Comparison of ENCODE assay signal across 8 cellular contexts in genomic region chr1:10032287-10032589, GRCh38. TPM values are rescaled to one million over a fixed set of nuclear protein-coding genes. Genes with fewer than 3 reads are reported as not detected.
DNase-seq lines count a peak whose midpoint lies in the region; ATAC-seq and TF ChIP-seq lines count a peak whose summit lies in the region.

No MANE protein-coding gene starts in this region.

- H3K4me1 ChIP-seq in BE2C (no peaks in the 10 kb centered on the region), Karpas-422 (ENCODE audit: low read length) (peaks cover 18% of the 10 kb centered on the region), colonic mucosa (peaks cover 9% of the 10 kb centered on the region)

- no peaks in the 10 kb centered on the region for H4K20me1 ChIP-seq in Karpas-422 (ENCODE audit: insufficient read depth, low read depth, low read length)

- peak overlapping the region; percentile 50 for H3K4me3 Mint-ChIP-seq in nephron progenitor cell

- H3K9me2 ChIP-seq in Karpas-422 (replicated peaks; ENCODE audit: insufficient read depth, low read length) = no peaks in the 10 kb centered on the region

- peaks cover 10% of the 10 kb centered on the region for H3K9me3 Mint-ChIP-seq in nephron progenitor cell

- no peak for ATAC-seq in HG02970 (IDR thresholded peaks at IDR 0.05; ENCODE audit: low FRiP score, unreplicated experiment)
- no peak for ATAC-seq in GM18867 (IDR thresholded peaks at IDR 0.05; ENCODE audit: unreplicated experiment)
- ATAC-seq in HG02678 (IDR thresholded peaks at IDR 0.05; ENCODE audit: unreplicated experiment) = no peak

- H3K36me3 ChIP-seq in BE2C (no peaks in the 10 kb centered on the region), Karpas-422 (ENCODE audit: insufficient read depth, low read length) (no peaks in the 10 kb centered on the region), colonic mucosa (no peaks in the 10 kb centered on the region)

- peaks cover 3% of the 10 kb centered on the region for H3K27me3 Mint-ChIP-seq in nephron progenitor cell (ENCODE audit: low read depth, poor library complexity)

- peaks cover 20% of the 10 kb centered on the region for H3K4me1 Mint-ChIP-seq in nephron progenitor cell

- H3K79me2 ChIP-seq in Karpas-422 (ENCODE audit: low read length) = peaks cover 37% of the 10 kb centered on the region

- intact Hi-C loops in colonic mucosa (cut with DNase I) = loop anchor here (5.0 kb wide), 3 partner anchors 75 to 155 kb away; no protein-coding TSS in a partner anchor

- H3K4me3 ChIP-seq in BE2C (ENCODE audit: low read depth, low read length) (peak overlapping the region; percentile 33; the same call in 1 of the 2 replicates), Karpas-422 (ENCODE audit: low read length) (peak overlapping the region; percentile 60), colonic mucosa (peak overlapping the region; percentile 78)

- H3K27ac ChIP-seq in Karpas-422 (ENCODE audit: low read length) (no peak overlapping the region), colonic mucosa (no peak overlapping the region)

- peak overlapping the region; percentile 65 for H3K4me2 ChIP-seq in Karpas-422 (ENCODE audit: low read depth, low read length, poor library complexity, severe bottlenecking)

- H3K9me3 ChIP-seq in BE2C (no peaks in the 10 kb centered on the region), Karpas-422 (ENCODE audit: low read length) (no peaks in the 10 kb centered on the region), colonic mucosa (no peaks in the 10 kb centered on the region)

- TF ChIP-seq CTCF in BE2C (IDR thresholded peaks at IDR 0.05; ENCODE audit: low read depth, low read length) (no peak), colonic mucosa (IDR thresholded peaks at IDR 0.05) (no peak), nephron progenitor cell (IDR thresholded peaks at IDR 0.05) (no peak)

- peaks cover 15% of the 10 kb centered on the region for H3K36me3 Mint-ChIP-seq in nephron progenitor cell (ENCODE audit: low read depth)

- H3K27me3 ChIP-seq in BE2C = no peaks in the 10 kb centered on the region
- no peaks in the 10 kb centered on the region for H3K27me3 ChIP-seq in Karpas-422 (ENCODE audit: low read length)
- no peaks in the 10 kb centered on the region for H3K27me3 ChIP-seq in colonic mucosa

- peak overlapping the region; percentile 80 for H3K27ac Mint-ChIP-seq in nephron progenitor cell

- H3K9ac ChIP-seq in Karpas-422 (ENCODE audit: low read length) (peak overlapping the region; percentile 75), colonic mucosa (ENCODE audit: low read depth in 2 of 2, low read length in 2 of 2) (peak overlapping the region in 1 of 2 donors; percentile 68)

- H2AFZ ChIP-seq in Karpas-422 (ENCODE audit: low read length) = peak overlapping the region; percentile 98

- DNase-seq in BE2C = no peak
- DNase-seq in Karpas-422 = no peak
- no peak for DNase-seq in colonic mucosa
- DNase-seq in nephron progenitor cell = no peak
- DNase-seq in cerebellum (ENCODE audit: low spot score) = no peak

RNA-seq across cellular contexts. Expression of gene UBE4B, which starts 0.5 kb away (rescaled TPM):
- 16.1 TPM for polyA plus RNA-seq in BE2C (2012; ENCODE audit: insufficient read depth, insufficient read length, low read depth)
- 23.5 and 37.0 TPM in 2 replicates for total RNA-seq in Karpas-422 (2014; rRNA removed; shearing (Covaris generic); ENCODE audit: low replicate concordance)
- total RNA-seq in colonic mucosa (10 to 100 TPM; 34.6 to 40.9 TPM), cerebellum (38.0 TPM)

RNA-seq across cellular contexts. Expression of gene RBP7, which starts 35.2 kb away (rescaled TPM):
- polyA plus RNA-seq in BE2C (2012; ENCODE audit: insufficient read depth, insufficient read length, low read depth) = not detected
- total RNA-seq in Karpas-422 (2014; rRNA removed; shearing (Covaris generic); ENCODE audit: low replicate concordance) = not detected in 2 replicates
- total RNA-seq in colonic mucosa = 1 to 10 TPM in 1 of 2 donors, under 1 TPM in 1; 0.56 to 1.6 TPM
- not detected for total RNA-seq in cerebellum
